In genomic region chr6:42571611-42572342, GRCh38 we compare ENCODE assay signal across 9 cellular contexts. TPM values are rescaled to one million over a fixed set of nuclear protein-coding genes. Genes with fewer than 3 reads are reported as not detected.
A peak's percentile ranks its signal among the peaks of the same experiment; 100 is the strongest.
DNase-seq lines count a peak whose midpoint lies in the region; ATAC-seq and TF ChIP-seq lines count a peak whose summit lies in the region.
"Had no signal": no experiment of that assay in that cellular context is flagged by ENCODE, and none has a peak within 500 bp of the region (broad histone marks: within the 10 kb centered on the region; RNA-seq: fewer than 3 reads in every experiment).

No MANE protein-coding gene starts in this region.

- DNase-seq in activated T-cell treated with anti-CD3 and anti-CD28 coated beads, Interleukin-2, amount 50 U/mL, for 4 hours = no peak
- DNase-seq in activated T-cell treated with anti-CD3 and anti-CD28 coated beads for 4 hours = no peak
- DNase-seq in T-cell = no peak
- DNase-seq in spleen = no peak
- DNase-seq in NCI-H2107 treated with DMSO at 0.1 percent for 48 hours (lab: John Stamatoyannopoulos, UW; ENCODE audit: unreplicated experiment) = no peak
- no peak for DNase-seq in iPS-NIHi7 (ENCODE audit: extremely low spot score)
- DNase-seq in anterior cingulate cortex (lab: John Stamatoyannopoulos, UW) = no peak
- DNase-seq: stimulated activated CD4-positive, alpha-beta T cell treated with anti-CD3 and anti-CD28 coated beads, Interleukin-2, amount 100 ng/mL, for 48 hours had no signal

- no peaks in the 10 kb centered on the region for H3K9me3 ChIP-seq in spleen

- no peaks in the 10 kb centered on the region for H3K27me3 ChIP-seq in spleen (replicated peaks in 1 of 7)

- H3K27ac ChIP-seq in spleen = peak overlapping the region in 7 of 8 donors; percentile 35 to 98 (median 73)

- POLR2A ChIA-PET in T-cell (lab: Charles Lee) = interaction anchor here (0.5 to 0.7 kb wide), 10 partner anchors 10 to 479 kb away, joined by 3 to 15 read pairs (median 4); no protein-coding TSS in a partner anchor

- H3K4me3 Mint-ChIP-seq in activated T-cell treated with anti-CD3 and anti-CD28 coated beads, Interleukin-2, amount 50 U/mL, for 4 hours = peak overlapping the region; percentile 48
- H3K4me3 Mint-ChIP-seq in T-cell = peak overlapping the region; percentile 36 to 49 (median 45)

- H3K4me1 ChIP-seq in spleen = peaks cover 32 to 100% (median 79%) of the 10 kb centered on the region in 6 donors

- H3K4me1 Mint-ChIP-seq in activated T-cell treated with anti-CD3 and anti-CD28 coated beads, Interleukin-2, amount 50 U/mL, for 4 hours (ENCODE audit: low read depth) = peaks cover 54% of the 10 kb centered on the region
- H3K4me1 Mint-ChIP-seq in T-cell = peaks cover 69 to 71% (median 69%) of the 10 kb centered on the region in 3 donors

- intact Hi-C loops in spleen (cut with DNase I; ENCODE audit: low total_unique reads) = no loop called here

- WGBS in spleen, 5 donors = 55 to 73% (median 71%) methylated on average over 7 of the region's 7 CpGs

- peaks cover 0 to 38% (median 22%) of the 10 kb centered on the region in 6 donors for H3K36me3 ChIP-seq in spleen

- no peak for TF ChIP-seq CTCF in spleen (IDR thresholded peaks at IDR 0.05 in 8 of 11, conservative IDR thresholded peaks at IDR 0.05 in 3 of 11)

- TF ChIP-seq POLR2A in spleen (IDR thresholded peaks at IDR 0.05) = no peak

- H3K27me3 Mint-ChIP-seq in activated T-cell treated with anti-CD3 and anti-CD28 coated beads, Interleukin-2, amount 50 U/mL, for 4 hours (ENCODE audit: low read depth) = no peaks in the 10 kb centered on the region
- H3K27me3 Mint-ChIP-seq in T-cell = no peaks in the 10 kb centered on the region

- H3K27ac Mint-ChIP-seq in T-cell = peak overlapping the region; percentile 46 to 58

- H3K9me3 Mint-ChIP-seq in activated T-cell treated with anti-CD3 and anti-CD28 coated beads, Interleukin-2, amount 50 U/mL, for 4 hours = no peaks in the 10 kb centered on the region
- no peaks in the 10 kb centered on the region for H3K9me3 Mint-ChIP-seq in T-cell

- peak overlapping the region in 2 of 8 donors; percentile 5 to 47 for H3K4me3 ChIP-seq in spleen

- H3K36me3 Mint-ChIP-seq in activated T-cell treated with anti-CD3 and anti-CD28 coated beads, Interleukin-2, amount 50 U/mL, for 4 hours (ENCODE audit: insufficient read depth) = peaks cover 25% of the 10 kb centered on the region
- peaks cover 28% of the 10 kb centered on the region for H3K36me3 Mint-ChIP-seq in T-cell

- no peak for ATAC-seq in activated T-cell treated with anti-CD3 and anti-CD28 coated beads, Interleukin-2, amount 50 U/mL, for 4 hours
- peak; percentile 5 for ATAC-seq in HG02678 (IDR thresholded peaks at IDR 0.05; ENCODE audit: unreplicated experiment)
- peak in 1 of 4 experiments; percentile 15 for ATAC-seq in T-cell (replicated peaks in 1 of 4)

- CTCF ChIA-PET in T-cell (lab: Charles Lee) = interaction anchor here (0.7 to 1.5 kb wide), 10 partner anchors 8 to 1110 kb away, joined by 3 to 8 read pairs (median 4); partner anchors contain the start of genes RPL7L1 (in 1 of the 2) and UBR2 (in 1 of the 2)

RNA-seq across cellular contexts. Expression of gene UBR2, which starts 7.9 kb away (rescaled TPM):
- 10 to 100 TPM; 16.8 to 21.3 (median 19.9) TPM for total RNA-seq in activated T-cell treated with anti-CD3 and anti-CD28 coated beads, Interleukin-2, amount 50 U/mL, for 4 hours
- 10 to 100 TPM; 41.1 to 47.6 (median 44.8) TPM for total RNA-seq in T-cell
- total RNA-seq in spleen = 10 to 100 TPM; 41.6 to 51.8 (median 46.1) TPM
- 1 to 10 TPM; 7.4 to 9.9 (median 7.7) TPM for polyA plus RNA-seq in spleen
